In the genomic region with DNA sequence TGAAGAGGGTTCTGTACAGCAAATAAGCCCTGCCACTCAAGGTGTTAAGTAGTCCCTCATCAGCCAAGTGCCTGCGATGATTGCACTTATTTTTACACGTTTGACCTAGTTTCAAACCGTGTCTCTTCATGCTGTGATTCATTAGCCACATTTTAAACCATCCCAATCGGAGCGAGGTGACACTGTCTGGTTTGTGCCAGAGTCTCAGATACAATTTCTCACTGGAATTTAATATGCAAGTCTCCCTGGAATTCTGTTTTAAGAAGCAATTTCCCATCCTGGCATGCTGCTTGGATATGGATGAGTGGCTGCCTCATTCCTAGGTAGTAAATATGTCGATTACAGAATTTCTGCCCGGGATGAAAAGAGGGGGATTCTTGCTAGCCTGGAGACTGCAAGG, we compare ENCODE assay signal across 11 cellular contexts. TPM values are rescaled to one million over a fixed set of nuclear protein-coding genes. Genes with fewer than 3 reads are reported as not detected.
DNase-seq lines count a peak whose midpoint lies in the region; ATAC-seq and TF ChIP-seq lines count a peak whose summit lies in the region.
"Had no signal": no experiment of that assay in that cellular context is flagged by ENCODE, and none has a peak within 500 bp of the region (broad histone marks: within the 10 kb centered on the region; RNA-seq: fewer than 3 reads in every experiment).

No MANE protein-coding gene starts in this region.

- H3K27me3 Mint-ChIP-seq in type B pancreatic cell, result peaks cover 49% of the 10 kb centered on the region
- H3K27me3 Mint-ChIP-seq: activated naive CD8-positive, alpha-beta T cell had no signal

- H3K27me3 ChIP-seq in left ventricle myocardium inferior (ENCODE audit: low read depth), result peaks cover 73% of the 10 kb centered on the region
- H3K27me3 ChIP-seq in heart right ventricle, result peaks cover 0 to 56% (median 21%) of the 10 kb centered on the region in 7 donors
- no peaks in the 10 kb centered on the region for H3K27me3 ChIP-seq in mammary epithelial cell (ENCODE audit: insufficient read depth, low read length)
- H3K27me3 ChIP-seq in kidney epithelial cell (ENCODE audit: control insufficient read depth, insufficient read depth, low read length), result no peaks in the 10 kb centered on the region
- no peaks in the 10 kb centered on the region for H3K27me3 ChIP-seq in spleen (replicated peaks in 1 of 7)
- peaks cover 67% of the 10 kb centered on the region for H3K27me3 ChIP-seq in gastroesophageal sphincter

- ATAC-seq in heart right ventricle, result no peak
- ATAC-seq in gastroesophageal sphincter, result no peak
- ATAC-seq: left ventricle myocardium superior had no signal

- H3K4me2 ChIP-seq in mammary epithelial cell (ENCODE audit: insufficient read depth, low read depth, low read length), result peak overlapping the region; percentile 80

- dilution Hi-C loops in mammary epithelial cell (cut with HindIII; ENCODE audit: low sequenced_read_pairs), result no loop called here

- no TSS peak for BruUV-seq in mammary epithelial cell (replicated peaks; lab: Mats Ljungman, UMichigan)

- intact Hi-C loops in left ventricle myocardium inferior (cut with micrococcal nuclease) (no loop called here), heart right ventricle (cut with DNase I) (no loop called here), mammary epithelial cell (cut with micrococcal nuclease) (no loop called here), spleen (cut with DNase I; ENCODE audit: low total_unique reads) (no loop called here)

- DNase-seq in left ventricle myocardium inferior (no peak), heart right ventricle (no peak), mammary epithelial cell (no peak), kidney epithelial cell (ENCODE audit: low read depth) (no peak), type B pancreatic cell (ENCODE audit: extremely low spot score, unreplicated experiment) (no peak), spleen (no peak), COLO668 (lab: John Stamatoyannopoulos, UW; ENCODE audit: unreplicated experiment) (no peak)
- DNase-seq: left ventricle myocardium superior, NCI-H446 had no signal

- H3K9me3 ChIP-seq in left ventricle myocardium inferior (replicated peaks), result no peaks in the 10 kb centered on the region
- H3K9me3 ChIP-seq in heart right ventricle, result no peaks in the 10 kb centered on the region
- H3K9me3 ChIP-seq in mammary epithelial cell (replicated peaks; ENCODE audit: insufficient read depth, low read length), result no peaks in the 10 kb centered on the region
- no peaks in the 10 kb centered on the region for H3K9me3 ChIP-seq in spleen
- no peaks in the 10 kb centered on the region for H3K9me3 ChIP-seq in gastroesophageal sphincter

- peak overlapping the region; percentile 48 for H3K4me3 ChIP-seq in left ventricle myocardium inferior
- peak overlapping the region in 1 of 10 donors; percentile 38 for H3K4me3 ChIP-seq in heart right ventricle
- H3K4me3 ChIP-seq in mammary epithelial cell (replicated peaks in 1 of 3; ENCODE audit: insufficient read depth in 1 of 3, low read depth in 2 of 3, low read length in 3 of 3), result peak overlapping the region; percentile 51 to 85 (median 77)
- peak overlapping the region; percentile 20 for H3K4me3 ChIP-seq in kidney epithelial cell (ENCODE audit: low read depth, low read length)
- no peak overlapping the region for H3K4me3 ChIP-seq in spleen
- H3K4me3 ChIP-seq in gastroesophageal sphincter, result no peak overlapping the region

- no peak for TF ChIP-seq EP300 in gastroesophageal sphincter (IDR thresholded peaks at IDR 0.05)

- TF ChIP-seq POLR2A in spleen (IDR thresholded peaks at IDR 0.05) (no peak), gastroesophageal sphincter (IDR thresholded peaks at IDR 0.05) (no peak)

- H3K27ac Mint-ChIP-seq in type B pancreatic cell, result no peak overlapping the region
- H3K27ac Mint-ChIP-seq: activated naive CD8-positive, alpha-beta T cell had no signal

- peaks cover 20% of the 10 kb centered on the region for H3K4me1 ChIP-seq in left ventricle myocardium inferior
- peaks cover 0 to 9% (median 0%) of the 10 kb centered on the region in 9 donors for H3K4me1 ChIP-seq in heart right ventricle
- H3K4me1 ChIP-seq in mammary epithelial cell (ENCODE audit: insufficient read depth, low read length), result peaks cover 41% of the 10 kb centered on the region
- H3K4me1 ChIP-seq in spleen, result peaks cover 0 to 16% (median 7%) of the 10 kb centered on the region in 6 donors
- H3K4me1 ChIP-seq in gastroesophageal sphincter, result peaks cover 0 to 11% (median 3%) of the 10 kb centered on the region in 3 donors

- peak overlapping the region; percentile 92 for H3K9ac ChIP-seq in mammary epithelial cell (ENCODE audit: insufficient read depth, low read length)

- H2AFZ ChIP-seq in mammary epithelial cell (ENCODE audit: low read depth, low read length), result peak overlapping the region; percentile 85

- peak overlapping the region; percentile 82 for H3K4me3 Mint-ChIP-seq in type B pancreatic cell
- H3K4me3 Mint-ChIP-seq: activated naive CD8-positive, alpha-beta T cell had no signal

- in situ Hi-C loops in mammary epithelial cell (cut with MboI; ENCODE audit: low sequenced_read_pairs in 2 of 2), result no loop called here

- peaks cover 21% of the 10 kb centered on the region for H3K4me1 Mint-ChIP-seq in type B pancreatic cell (ENCODE audit: unreplicated experiment)

- H3K36me3 ChIP-seq in left ventricle myocardium inferior (no peaks in the 10 kb centered on the region), heart right ventricle (peaks cover 0 to 12% (median 0%) of the 10 kb centered on the region in 9 donors), mammary epithelial cell (ENCODE audit: insufficient read depth, low read length) (no peaks in the 10 kb centered on the region), kidney epithelial cell (ENCODE audit: control insufficient read depth, insufficient read depth, low read length) (no peaks in the 10 kb centered on the region), spleen (peaks cover 0 to 51% (median 11%) of the 10 kb centered on the region in 6 donors), gastroesophageal sphincter (no peaks in the 10 kb centered on the region)

- 38 to 45% methylated on average over 7 of the region's 7 CpGs for WGBS in heart right ventricle, 2 donors
- 1% methylated on average over 7 of the region's 7 CpGs for WGBS in mammary epithelial cell (ENCODE audit: low coverage, missing lambda C conversion rate)
- WGBS in spleen, 5 donors, result 74 to 91% (median 78%) methylated on average over 7 of the region's 7 CpGs
- 52 to 56% methylated on average over 5 to 7 of the region's 7 CpGs for WGBS in gastroesophageal sphincter (ENCODE audit: low coverage in 1 of 2), 2 donors

- H3K9me3 Mint-ChIP-seq in type B pancreatic cell, result no peaks in the 10 kb centered on the region

- H3K79me2 ChIP-seq in mammary epithelial cell (ENCODE audit: insufficient read depth, low read length), result peaks cover 50% of the 10 kb centered on the region

- H3K36me3 Mint-ChIP-seq in type B pancreatic cell, result no peaks in the 10 kb centered on the region

- TF ChIP-seq CTCF in left ventricle myocardium inferior (IDR thresholded peaks at IDR 0.05; ENCODE audit: borderline replicate concordance) (no peak), heart right ventricle (IDR thresholded peaks at IDR 0.05) (no peak), mammary epithelial cell (conservative IDR thresholded peaks at IDR 0.05 in 1 of 2, IDR thresholded peaks at IDR 0.05 in 1 of 2; ENCODE audit: extremely low read depth in 1 of 2, insufficient read depth in 1 of 2, low read depth in 1 of 2, low read length in 2 of 2) (no peak), kidney epithelial cell (IDR thresholded peaks at IDR 0.05; ENCODE audit: insufficient read depth, low read length, poor library complexity, severe bottlenecking) (no peak), type B pancreatic cell (conservative IDR thresholded peaks at IDR 0.05) (no peak), spleen (IDR thresholded peaks at IDR 0.05 in 8 of 11, conservative IDR thresholded peaks at IDR 0.05 in 3 of 11) (no peak), gastroesophageal sphincter (IDR thresholded peaks at IDR 0.05) (no peak)

- H4K20me1 ChIP-seq in mammary epithelial cell (ENCODE audit: insufficient read depth, low read length), result no peaks in the 10 kb centered on the region

- CTCF ChIA-PET in mammary epithelial cell (lab: Charles Lee; ENCODE audit: low non-redundant PET), result interaction anchor here (0.6 kb wide), 1 partner anchor 398 kb away, joined by 3 read pairs; no protein-coding TSS in a partner anchor

- no peak overlapping the region for H3K27ac ChIP-seq in left ventricle myocardium inferior (replicated peaks)
- no peak overlapping the region for H3K27ac ChIP-seq in heart right ventricle
- H3K27ac ChIP-seq in mammary epithelial cell (ENCODE audit: insufficient read depth, low read depth, low read length), result peak overlapping the region; percentile 93
- no peak overlapping the region for H3K27ac ChIP-seq in spleen
- no peak overlapping the region for H3K27ac ChIP-seq in gastroesophageal sphincter

RNA-seq across cellular contexts. Expression of a gene that starts 1.6 kb away (rescaled TPM):
- total RNA-seq in left ventricle myocardium inferior (0.08 TPM), heart right ventricle (under 1 TPM in 4 of 10 donors, not detected in 6; 0.13 to 0.87 (median 0.19) TPM), mammary epithelial cell (1 to 10 TPM; 2.0 to 8.7 TPM), kidney epithelial cell (0.07 and 0.17 TPM in 2 replicates), type B pancreatic cell (ENCODE audit: low replicate concordance) (1.5 TPM in 1 of 2 replicates, not detected in the other), spleen (1 to 10 TPM in 5 of 7 donors, under 1 TPM in 2; 0.34 to 5.5 (median 2.0) TPM), gastroesophageal sphincter (not detected)
- polyA plus RNA-seq in heart right ventricle (under 1 TPM in 1 of 2 donors, not detected in 1; 0.09 TPM), mammary epithelial cell (13.1 TPM), spleen (1 to 10 TPM in 1 of 3 donors, under 1 TPM in 2; 0.09 to 1.1 (median 0.18) TPM)
- 7.4 TPM for polyA minus RNA-seq in mammary epithelial cell

Comparison
In these comparisons a context has a peak if more than half of its experiments do, and no peak if none do; other contexts are left out.
1. H3K4me3 ChIP-seq: peak in left ventricle myocardium inferior (single experiment), mammary epithelial cell (3 of 3) and kidney epithelial cell (single experiment); none in spleen (0 of 8) and gastroesophageal sphincter (0 of 2).